Comparison of ENCODE assay signal across 14 cellular contexts in genomic region chrX:6777211-6778002, GRCh38.
DNase-seq lines count a peak whose midpoint lies in the region; ATAC-seq and TF ChIP-seq lines count a peak whose summit lies in the region.
"Had no signal": no experiment of that assay in that cellular context is flagged by ENCODE, and none has a peak within 500 bp of the region (broad histone marks: within the 10 kb centered on the region; RNA-seq: fewer than 3 reads in every experiment).

No MANE protein-coding gene starts in this region.

- no peak for DNase-seq in neural crest cell (ENCODE audit: low read depth, low spot score)
- DNase-seq in putamen (ENCODE audit: low spot score) = no peak
- DNase-seq in SKM-1 treated with dmso at 0.1 percent for 144 hours (lab: John Stamatoyannopoulos, UW; ENCODE audit: unreplicated experiment) = no peak
- no peak for DNase-seq in foreskin melanocyte
- DNase-seq: activated CD4-positive, alpha-beta T cell treated with anti-CD3 and anti-CD28 coated beads, Interleukin-2, amount 10 ng/mL, durations not matched to agents 24 days and 14 days; activated T-cell treated with anti-CD3 and anti-CD28 coated beads for 4 hours; stimulated activated CD4-positive, alpha-beta T cell treated with anti-CD3 and anti-CD28 coated beads, Interleukin-2, amount 100 ng/mL, for 24 hours; stimulated activated CD8-positive, alpha-beta memory T cell treated with anti-CD3 and anti-CD28 coated beads, Interleukin-4, amount 100 ng/mL, for 48 hours; T-helper 2 cell; thyroid gland had no signal

- H3K4me1 Mint-ChIP-seq in neural crest cell = peaks cover 32% of the 10 kb centered on the region
- H3K4me1 Mint-ChIP-seq: activated CD4-positive, alpha-beta T cell treated with anti-CD3 and anti-CD28 coated beads, Interleukin-2, amount 10 ng/mL, durations not matched to agents 24 days and 14 days had no signal

- peaks cover 4% of the 10 kb centered on the region for H3K9me3 Mint-ChIP-seq in neural crest cell
- H3K9me3 Mint-ChIP-seq: activated CD4-positive, alpha-beta T cell treated with anti-CD3 and anti-CD28 coated beads, Interleukin-2, amount 10 ng/mL, durations not matched to agents 24 days and 14 days had no signal

- TF ChIP-seq CTCF in neural crest cell (conservative IDR thresholded peaks at IDR 0.05) = no peak

- H3K27ac Mint-ChIP-seq in neural crest cell (ENCODE audit: unreplicated experiment) = no peak overlapping the region
- H3K27ac Mint-ChIP-seq: activated CD4-positive, alpha-beta T cell treated with anti-CD3 and anti-CD28 coated beads, Interleukin-2, amount 10 ng/mL, durations not matched to agents 24 days and 14 days; activated naive CD8-positive, alpha-beta T cell had no signal

- H3K36me3 Mint-ChIP-seq in neural crest cell (ENCODE audit: low read depth) = no peaks in the 10 kb centered on the region
- H3K36me3 Mint-ChIP-seq: activated naive CD8-positive, alpha-beta T cell had no signal

- H3K4me3 Mint-ChIP-seq in neural crest cell = peak overlapping the region; percentile 87
- H3K4me3 Mint-ChIP-seq: activated CD4-positive, alpha-beta T cell treated with anti-CD3 and anti-CD28 coated beads, Interleukin-2, amount 10 ng/mL, durations not matched to agents 24 days and 14 days; activated naive CD8-positive, alpha-beta T cell had no signal

- ATAC-seq in GM19035 (IDR thresholded peaks at IDR 0.05; ENCODE audit: unreplicated experiment) = peak; percentile 58
- ATAC-seq in HG02642 (IDR thresholded peaks at IDR 0.05; ENCODE audit: poor library complexity, unreplicated experiment) = peak; percentile 78
- ATAC-seq in HG03520 (IDR thresholded peaks at IDR 0.05; ENCODE audit: unreplicated experiment) = peak; percentile 80

- H3K27me3 Mint-ChIP-seq in neural crest cell (ENCODE audit: low read depth) = no peaks in the 10 kb centered on the region
- H3K27me3 Mint-ChIP-seq: activated CD4-positive, alpha-beta T cell treated with anti-CD3 and anti-CD28 coated beads, Interleukin-2, amount 10 ng/mL, durations not matched to agents 24 days and 14 days; activated naive CD8-positive, alpha-beta T cell had no signal
